In the genomic region with DNA sequence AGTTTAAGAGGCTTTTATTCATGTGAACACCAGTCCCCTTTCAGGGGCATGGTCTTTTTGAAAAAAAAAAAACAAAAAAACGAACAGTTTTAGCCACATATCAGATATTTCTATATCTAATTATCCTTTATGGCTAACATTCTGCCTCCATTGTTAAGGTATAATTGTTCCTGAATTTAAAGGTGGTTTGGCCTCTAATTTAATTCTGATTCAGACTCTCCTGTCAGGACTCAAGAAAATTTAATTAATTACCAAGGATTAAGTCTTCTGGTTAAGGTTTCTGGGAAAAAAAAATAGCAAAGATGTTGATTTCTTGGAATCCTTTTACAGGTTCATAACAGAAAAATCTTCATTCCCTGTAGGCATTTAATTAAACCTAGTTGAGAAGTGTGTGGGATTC, we compare ENCODE assay signal across 13 cellular contexts. TPM values are rescaled to one million over a fixed set of nuclear protein-coding genes. Genes with fewer than 3 reads are reported as not detected.
DNase-seq lines count a peak whose midpoint lies in the region; ATAC-seq, FAIRE-seq and TF ChIP-seq lines count a peak whose summit lies in the region.
"Had no signal": no experiment of that assay in that cellular context is flagged by ENCODE, and none has a peak within 500 bp of the region (broad histone marks: within the 10 kb centered on the region; RNA-seq: fewer than 3 reads in every experiment).

No MANE protein-coding gene starts in this region.

- no peak for ATAC-seq in GM21515 (IDR thresholded peaks at IDR 0.05; ENCODE audit: unreplicated experiment)
- ATAC-seq: PC-3 had no signal

- no peak overlapping the region for H3K4me3 Mint-ChIP-seq in activated naive CD8-positive, alpha-beta T cell treated with anti-CD3 and anti-CD28 coated beads for 36 hours
- H3K4me3 Mint-ChIP-seq: CD8-positive, alpha-beta memory T cell had no signal

- TF ChIP-seq CTCF in neural cell (IDR thresholded peaks at IDR 0.05; ENCODE audit: poor library complexity, severe bottlenecking): no peak
- no peak for TF ChIP-seq CTCF in vagina (IDR thresholded peaks at IDR 0.05)

- peaks cover 9% of the 10 kb centered on the region for H3K27me3 Mint-ChIP-seq in activated naive CD8-positive, alpha-beta T cell treated with anti-CD3 and anti-CD28 coated beads for 36 hours

- H3K27ac Mint-ChIP-seq in activated naive CD8-positive, alpha-beta T cell treated with anti-CD3 and anti-CD28 coated beads for 36 hours: no peak overlapping the region
- H3K27ac Mint-ChIP-seq: CD8-positive, alpha-beta memory T cell had no signal

- no peak for TF ChIP-seq EP300 in neural cell (conservative IDR thresholded peaks at IDR 0.05; ENCODE audit: poor library complexity, severe bottlenecking)

- peaks cover 39% of the 10 kb centered on the region for H3K4me1 ChIP-seq in vagina

- H3K36me3 ChIP-seq in neural cell (ENCODE audit: insufficient read depth, low read length) (no peaks in the 10 kb centered on the region), vagina (peaks cover 0 to 81% of the 10 kb centered on the region in 2 donors)

- H3K9me3 ChIP-seq in neural cell (ENCODE audit: low read length) (no peaks in the 10 kb centered on the region), vagina (no peaks in the 10 kb centered on the region)

- H4K20me1 ChIP-seq in neural cell (ENCODE audit: insufficient read depth): no peaks in the 10 kb centered on the region

- FAIRE-seq in endometrium (lab: Jason Lieb, UNC): peak; percentile 37

- H3K79me2 ChIP-seq in neural cell (replicated peaks; ENCODE audit: insufficient read depth, low read length): no peaks in the 10 kb centered on the region

- no peaks in the 10 kb centered on the region for H3K9me3 Mint-ChIP-seq in activated naive CD8-positive, alpha-beta T cell treated with anti-CD3 and anti-CD28 coated beads for 36 hours
- H3K9me3 Mint-ChIP-seq: CD8-positive, alpha-beta memory T cell had no signal

- TF ChIP-seq POLR2A in vagina (IDR thresholded peaks at IDR 0.05): no peak

- no peak for TF ChIP-seq RAD21 in neural cell (conservative IDR thresholded peaks at IDR 0.05)

- peaks cover 9% of the 10 kb centered on the region for H3F3A ChIP-seq in neural cell (ENCODE audit: insufficient read depth, low read length, poor library complexity, severe bottlenecking)

- H3K27ac ChIP-seq in neural cell (ENCODE audit: low read length) (peak overlapping the region; percentile 98), vagina (peak overlapping the region; percentile 79)

- DNase-seq in SK-N-DZ (ENCODE audit: low spot score) (peak; percentile 70), vagina (ENCODE audit: extremely low spot score in 2 of 2) (no peak), DMS79 treated with DMSO at 0.1 percent for 48 hours (lab: John Stamatoyannopoulos, UW) (no peak)
- DNase-seq in activated naive CD8-positive, alpha-beta T cell treated with anti-CD3 and anti-CD28 coated beads for 36 hours: no peak
- DNase-seq: CD8-positive, alpha-beta memory T cell; Karpas-422; NCI-H187 treated with DMSO at 0.1 percent for 48 hours; NCI-H446 treated with DMSO at 0.1 percent for 48 hours; NCI-H748 treated with DMSO at 0.1 percent for 48 hours; PC-3 had no signal

- H3K4me3 ChIP-seq in neural cell (ENCODE audit: low read length) (no peak overlapping the region), vagina (no peak overlapping the region)

- no peak overlapping the region for H3K9ac ChIP-seq in neural cell (ENCODE audit: low read length)

- H3K36me3 Mint-ChIP-seq in activated naive CD8-positive, alpha-beta T cell treated with anti-CD3 and anti-CD28 coated beads for 36 hours: no peaks in the 10 kb centered on the region

- H3K4me2 ChIP-seq in neural cell (ENCODE audit: low read length): no peak overlapping the region

- intact Hi-C loops in vagina (cut with DNase I): no loop called here

- H3K4me1 Mint-ChIP-seq in activated naive CD8-positive, alpha-beta T cell treated with anti-CD3 and anti-CD28 coated beads for 36 hours: no peaks in the 10 kb centered on the region
- H3K4me1 Mint-ChIP-seq: CD8-positive, alpha-beta memory T cell had no signal

- H2AFZ ChIP-seq in neural cell (ENCODE audit: low read depth, low read length): no peak overlapping the region

- no peaks in the 10 kb centered on the region for H3K9me2 ChIP-seq in neural cell (ENCODE audit: insufficient read depth, low read length)

- H3K27me3 ChIP-seq in neural cell (ENCODE audit: insufficient read depth, low read depth, low read length): no peaks in the 10 kb centered on the region
- H3K27me3 ChIP-seq in vagina: no peaks in the 10 kb centered on the region

TF ChIP-seq in neural cell, 6 proteins besides CTCF, POLR2A, EP300 and RAD21:
- TF ChIP-seq MXI1 (conservative IDR thresholded peaks at IDR 0.05; ENCODE audit: poor library complexity, severe bottlenecking) (no peak), TAF1 (IDR thresholded peaks at IDR 0.05; ENCODE audit: low read depth) (no peak), POLR2AphosphoS5 (IDR thresholded peaks at IDR 0.05) (no peak), SMC3 (conservative IDR thresholded peaks at IDR 0.05; ENCODE audit: poor library complexity) (no peak), EZH2 (IDR thresholded peaks at IDR 0.05; ENCODE audit: borderline replicate concordance, insufficient read depth, low read length, poor library complexity, severe bottlenecking) (no peak)
- TF ChIP-seq, protein P1, sequence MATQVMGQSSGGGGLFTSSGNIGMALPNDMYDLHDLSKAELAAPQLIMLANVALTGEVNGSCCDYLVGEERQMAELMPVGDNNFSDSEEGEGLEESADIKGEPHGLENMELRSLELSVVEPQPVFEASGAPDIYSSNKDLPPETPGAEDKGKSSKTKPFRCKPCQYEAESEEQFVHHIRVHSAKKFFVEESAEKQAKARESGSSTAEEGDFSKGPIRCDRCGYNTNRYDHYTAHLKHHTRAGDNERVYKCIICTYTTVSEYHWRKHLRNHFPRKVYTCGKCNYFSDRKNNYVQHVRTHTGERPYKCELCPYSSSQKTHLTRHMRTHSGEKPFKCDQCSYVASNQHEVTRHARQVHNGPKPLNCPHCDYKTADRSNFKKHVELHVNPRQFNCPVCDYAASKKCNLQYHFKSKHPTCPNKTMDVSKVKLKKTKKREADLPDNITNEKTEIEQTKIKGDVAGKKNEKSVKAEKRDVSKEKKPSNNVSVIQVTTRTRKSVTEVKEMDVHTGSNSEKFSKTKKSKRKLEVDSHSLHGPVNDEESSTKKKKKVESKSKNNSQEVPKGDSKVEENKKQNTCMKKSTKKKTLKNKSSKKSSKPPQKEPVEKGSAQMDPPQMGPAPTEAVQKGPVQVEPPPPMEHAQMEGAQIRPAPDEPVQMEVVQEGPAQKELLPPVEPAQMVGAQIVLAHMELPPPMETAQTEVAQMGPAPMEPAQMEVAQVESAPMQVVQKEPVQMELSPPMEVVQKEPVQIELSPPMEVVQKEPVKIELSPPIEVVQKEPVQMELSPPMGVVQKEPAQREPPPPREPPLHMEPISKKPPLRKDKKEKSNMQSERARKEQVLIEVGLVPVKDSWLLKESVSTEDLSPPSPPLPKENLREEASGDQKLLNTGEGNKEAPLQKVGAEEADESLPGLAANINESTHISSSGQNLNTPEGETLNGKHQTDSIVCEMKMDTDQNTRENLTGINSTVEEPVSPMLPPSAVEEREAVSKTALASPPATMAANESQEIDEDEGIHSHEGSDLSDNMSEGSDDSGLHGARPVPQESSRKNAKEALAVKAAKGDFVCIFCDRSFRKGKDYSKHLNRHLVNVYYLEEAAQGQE (IDR thresholded peaks at IDR 0.05; ENCODE audit: borderline replicate concordance): no peak

RNA-seq across cellular contexts. Expression of a gene that starts 27.4 kb away (rescaled TPM):
- 0.73 and 1.7 TPM in 2 replicates for polyA plus RNA-seq in SK-N-DZ (2014; cell fraction: cytosol; rRNA removed)
- 0.64 and 2.2 TPM in 2 replicates for polyA plus RNA-seq in SK-N-DZ (2014; cell fraction: nucleus; rRNA removed)
- polyA plus RNA-seq in neural cell: 2.3 and 2.5 TPM in 2 replicates
- polyA minus RNA-seq in neural cell: 3.4 and 4.1 TPM in 2 replicates
- 199 TPM for total RNA-seq in vagina
- total RNA-seq in activated naive CD8-positive, alpha-beta T cell treated with anti-CD3 and anti-CD28 coated beads for 36 hours: under 1 TPM; 0.30 to 0.35 TPM
- total RNA-seq: PC-3 had no signal
- polyA plus RNA-seq: CD8-positive, alpha-beta memory T cell had no signal

Comparison
In these comparisons a context has a peak if more than half of its experiments do, and no peak if none do; other contexts are left out.
1. RNA of a gene that starts 27.4 kb away (total RNA-seq): 199 TPM in vagina (single experiment); 0.30 to 0.35 TPM in activated naive CD8-positive, alpha-beta T cell treated with anti-CD3 and anti-CD28 coated beads for 36 hours; every median in the first group is over 100 times any median in the second.